Comparison of ENCODE assay signal across 13 cellular contexts in the genomic region with DNA sequence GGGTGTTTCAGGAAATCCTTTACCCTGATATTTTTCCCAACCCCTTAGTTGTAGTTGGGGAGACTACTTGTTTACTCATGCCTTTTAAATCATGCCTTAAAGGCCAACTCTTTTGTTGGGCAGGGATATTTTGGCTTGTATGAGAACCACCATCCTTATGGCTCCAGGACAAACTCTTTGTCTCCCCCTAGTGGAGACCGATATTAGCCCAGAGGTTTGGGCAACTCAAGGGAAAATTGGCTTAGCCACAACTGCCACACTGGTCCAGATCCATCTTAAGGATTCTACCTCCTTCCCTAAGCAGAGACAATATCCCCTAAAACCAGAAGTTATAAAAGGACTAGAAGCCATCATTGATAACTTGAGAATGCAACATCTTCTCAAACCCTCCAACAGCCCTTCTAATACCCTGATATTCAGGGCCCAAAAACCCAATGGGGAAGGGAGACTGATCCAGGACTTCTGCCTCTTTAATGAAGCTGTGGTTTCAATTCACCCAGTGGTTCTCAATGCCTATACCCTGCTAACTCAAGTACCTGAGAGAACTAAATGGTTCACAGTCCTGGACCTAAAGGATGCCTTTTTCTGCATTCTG.
DNase-seq lines count a peak whose midpoint lies in the region; ATAC-seq, FAIRE-seq and TF ChIP-seq lines count a peak whose summit lies in the region.
"Had no signal": no experiment of that assay in that cellular context is flagged by ENCODE, and none has a peak within 500 bp of the region (broad histone marks: within the 10 kb centered on the region; RNA-seq: fewer than 3 reads in every experiment).

No MANE protein-coding gene starts in this region.

- 50% methylated on average over 1 of the region's 1 CpG; no CpG with 5 or more reads in 1 of the 2 experiments for WGBS in H1 (ENCODE audit: extremely low coverage in 1 of 2, insufficient coverage in 1 of 2, insufficient read length in 1 of 2, insufficient replicate concordance in 2 of 2, low coverage in 1 of 2, low lambda C conversion rate in 2 of 2, missing lambda C conversion rate in 1 of 2), 2 experiments

- H3K9ac ChIP-seq in H1 (replicated peaks in 1 of 4; ENCODE audit: extremely low read depth in 1 of 4, low read depth in 3 of 4, low read length in 3 of 4) = no peak overlapping the region

- H3K23ac ChIP-seq in H1 (ENCODE audit: insufficient read length) = no peak overlapping the region

- TF ChIP-seq POLR2A in H1 (IDR thresholded peaks at IDR 0.05; ENCODE audit: control extremely low read depth in 1 of 2, low read depth in 2 of 2, low read length in 2 of 2) (no peak), GM12892 (IDR thresholded peaks at IDR 0.05; ENCODE audit: low read depth, low read length) (no peak)

- TF ChIP-seq CTCF in 22Rv1 (IDR thresholded peaks at IDR 0.05) (peak; percentile 86), GM10248 (IDR thresholded peaks at IDR 0.05; ENCODE audit: control extremely low read depth, extremely low read depth, low read depth, missing control alignments) (peak; percentile 27), H1 (IDR thresholded peaks at IDR 0.05; ENCODE audit: control extremely low read depth in 1 of 3, insufficient read depth in 1 of 3, low read depth in 1 of 3, low read length in 3 of 3) (peak; percentile 14 to 65 (median 47)), tibial artery (IDR thresholded peaks at IDR 0.05) (no peak)

- intact Hi-C loops in tibial artery (cut with DNase I; ENCODE audit: low total_unique reads) (no loop called here), posterior vena cava (cut with DNase I) (no loop called here)

- no peak overlapping the region for H4K8ac ChIP-seq in H1 (ENCODE audit: extremely low read depth, insufficient read depth, low read length)

- no peaks in the 10 kb centered on the region for H3K36me3 ChIP-seq in H1 (ENCODE audit: control insufficient read depth in 2 of 4, insufficient read depth in 4 of 4, low read length in 3 of 4)
- H3K36me3 ChIP-seq in tibial artery = no peaks in the 10 kb centered on the region

- H3K4me3 ChIP-seq in H1 (ENCODE audit: extremely low read depth in 1 of 4, insufficient read depth in 2 of 4, low read depth in 3 of 4, low read length in 4 of 4) (no peak overlapping the region), tibial artery (no peak overlapping the region)

- no peak for TF ChIP-seq EP300 in H1 (IDR thresholded peaks at IDR 0.05; ENCODE audit: borderline replicate concordance in 1 of 2, low read depth in 2 of 2, low read length in 2 of 2)

- CTCF ChIA-PET in GM10248 (lab: Yijun Ruan, JAX) = no interaction called here
- CTCF ChIA-PET in H1 (lab: Charles Lee; ENCODE audit: partially characterized antibody) = interaction anchor here (0.7 to 1.7 kb wide), 8 partner anchors 9 to 315 kb away, joined by 3 to 12 read pairs (median 3); no protein-coding TSS in a partner anchor

- POLR2A ChIA-PET in GM10248 (lab: Yijun Ruan, JAX) (no interaction called here), H1 (lab: Charles Lee; ENCODE audit: partially characterized antibody) (no interaction called here)

- TF ChIP-seq RAD21 in H1 (IDR thresholded peaks at IDR 0.05 in 1 of 2, conservative IDR thresholded peaks at IDR 0.05 in 1 of 2; ENCODE audit: low read depth in 2 of 2, low read length in 2 of 2) = peak; percentile 53 to 68

- no peaks in the 10 kb centered on the region for H3K79me1 ChIP-seq in H1 (ENCODE audit: low read depth, low read length)

- H3K79me2 ChIP-seq in H1 (ENCODE audit: control insufficient read depth in 1 of 2, insufficient read depth in 2 of 2, low read length in 2 of 2) = no peaks in the 10 kb centered on the region

- no peak overlapping the region for H2BK5ac ChIP-seq in H1 (ENCODE audit: low read depth, low read length)

- H3K4me2 ChIP-seq in H1 (ENCODE audit: insufficient read depth in 1 of 2, low read depth in 2 of 2, low read length in 2 of 2) = no peak overlapping the region

- H2AFZ ChIP-seq in H1 (ENCODE audit: low read length) = no peak overlapping the region

- no peak overlapping the region for H2BK120ac ChIP-seq in H1 (replicated peaks; ENCODE audit: low read depth, low read length)

- no peak overlapping the region for H4K91ac ChIP-seq in H1 (replicated peaks; ENCODE audit: insufficient read length, low read length)

- H4K20me1 ChIP-seq in H1 (replicated peaks in 1 of 2; ENCODE audit: control insufficient read depth in 1 of 2, insufficient read depth in 2 of 2, low read length in 2 of 2) = no peaks in the 10 kb centered on the region

- H3K56ac ChIP-seq in H1 (replicated peaks; ENCODE audit: insufficient read length, low read depth, low read length) = no peak overlapping the region

- ATAC-seq in HG03460 (IDR thresholded peaks at IDR 0.05; ENCODE audit: unreplicated experiment) = no peak
- ATAC-seq: naive thymus-derived CD4-positive, alpha-beta T cell had no signal

- H3K23me2 ChIP-seq in H1 (ENCODE audit: low read depth, low read length) = no peaks in the 10 kb centered on the region

- no peak overlapping the region for H3K18ac ChIP-seq in H1 (ENCODE audit: extremely low read depth, low read length)

- no peak overlapping the region for H2BK20ac ChIP-seq in H1 (ENCODE audit: low read length)

- H3K27me3 ChIP-seq in H1 (replicated peaks in 1 of 4; ENCODE audit: control insufficient read depth in 3 of 4, extremely low read depth in 1 of 4, insufficient read depth in 3 of 4, low read length in 3 of 4) = peaks cover 0 to 1% (median 0%) of the 10 kb centered on the region in 4 experiments; a peak in 1 of 7 replicates
- no peaks in the 10 kb centered on the region for H3K27me3 ChIP-seq in tibial artery

- FAIRE-seq in H1 (lab: Jason Lieb, UNC) (no peak), GM12892 (lab: Jason Lieb, UNC) (no peak)
- FAIRE-seq: endothelial cell of umbilical vein, small intestine had no signal

- H2BK15ac ChIP-seq in H1 (ENCODE audit: low read length) = no peak overlapping the region

- no peak overlapping the region for H4K5ac ChIP-seq in H1 (ENCODE audit: insufficient read length, low read depth, low read length)

- no peak overlapping the region for H3K4ac ChIP-seq in H1 (replicated peaks; ENCODE audit: insufficient read length, low read depth, low read length)

- H3K14ac ChIP-seq in H1 (ENCODE audit: insufficient read length) = no peak overlapping the region

- no peak for DNase-seq in GM10248 (ENCODE audit: extremely low spot score)
- peak; percentile 59 for DNase-seq in NCI-H2171 treated with DMSO at 0.1 percent for 48 hours (lab: John Stamatoyannopoulos, UW)
- DNase-seq in H1 (ENCODE audit: low read depth in 1 of 2, low spot score in 2 of 2) = no peak
- DNase-seq in tibial artery = no peak
- no peak for DNase-seq in GM12892 (ENCODE audit: insufficient read length)
- no peak for DNase-seq in posterior vena cava (ENCODE audit: low spot score)
- DNase-seq: activated T-cell treated with anti-CD3 and anti-CD28 coated beads for 4 hours; naive thymus-derived CD4-positive, alpha-beta T cell; small intestine; T-helper 2 cell had no signal

- no peak overlapping the region for H2BK12ac ChIP-seq in H1 (ENCODE audit: low read depth, low read length)

- no peak overlapping the region for H2AK5ac ChIP-seq in H1 (ENCODE audit: low read depth, low read length)

- H3K9me3 ChIP-seq in H1 (ENCODE audit: insufficient read depth in 2 of 2, low read depth in 1 of 2, low read length in 1 of 2) (peaks cover 3 to 9% of the 10 kb centered on the region in 2 experiments; a peak in 2 of 4 replicates), tibial artery (peaks cover 0 to 23% (median 3%) of the 10 kb centered on the region in 3 donors)

- no peaks in the 10 kb centered on the region for H3K4me1 ChIP-seq in H1 (replicated peaks in 1 of 4; ENCODE audit: control insufficient read depth in 3 of 4, insufficient read depth in 4 of 4, low read length in 3 of 4)
- H3K4me1 ChIP-seq in tibial artery = no peaks in the 10 kb centered on the region

- no peak overlapping the region for H3K27ac ChIP-seq in 22Rv1
- H3K27ac ChIP-seq in H1 (ENCODE audit: low read depth, low read length) = no peak overlapping the region
- no peak overlapping the region for H3K27ac ChIP-seq in tibial artery

TF ChIP-seq in H1, 55 proteins besides CTCF, POLR2A, EP300 and RAD21:
- TF ChIP-seq CREB1 (IDR thresholded peaks at IDR 0.05) = no peak
- no peak for TF ChIP-seq SUZ12 (IDR thresholded peaks at IDR 0.05; ENCODE audit: low read length)
- no peak for TF ChIP-seq SIRT6 (IDR thresholded peaks at IDR 0.05; ENCODE audit: low read length)
- TF ChIP-seq PHF8 (conservative IDR thresholded peaks at IDR 0.05; ENCODE audit: low read depth, low read length) = no peak
- no peak for TF ChIP-seq SIN3A (conservative IDR thresholded peaks at IDR 0.05 in 1 of 2, IDR thresholded peaks at IDR 0.05 in 1 of 2; ENCODE audit: low read depth in 1 of 2, low read length in 2 of 2)
- no peak for TF ChIP-seq CEBPB (IDR thresholded peaks at IDR 0.05; ENCODE audit: low read depth, low read length)
- TF ChIP-seq EGR1 (IDR thresholded peaks at IDR 0.05; ENCODE audit: borderline replicate concordance, low read depth, low read length) = no peak

Comparison
In these comparisons a context has a peak if more than half of its experiments do, and no peak if none do; other contexts are left out.
1. CTCF ChIP-seq: peak in 22Rv1 (single experiment), GM10248 (single experiment) and H1 (3 of 3); none in tibial artery (0 of 2).